ENCODE assay signal across 17 cellular contexts in genomic region chr6:50724381-50725124, GRCh38. TPM values are rescaled to one million over a fixed set of nuclear protein-coding genes. Genes with fewer than 3 reads are reported as not detected.
DNase-seq lines count a peak whose midpoint lies in the region; TF ChIP-seq lines count a peak whose summit lies in the region.
"Had no signal": no experiment of that assay in that cellular context is flagged by ENCODE, and none has a peak within 500 bp of the region (broad histone marks: within the 10 kb centered on the region; RNA-seq: fewer than 3 reads in every experiment).

No MANE protein-coding gene starts in this region.

- no peak for TF ChIP-seq CTCF in osteoblast (IDR thresholded peaks at IDR 0.05; ENCODE audit: extremely low read depth, low read depth, low read length)

- H3K4me2 ChIP-seq in osteoblast (ENCODE audit: insufficient read depth, low read length) = no peak overlapping the region

- peak overlapping the region; percentile 9; the same call in 1 of the 2 replicates for H3K9ac ChIP-seq in ES-I3 (ENCODE audit: low read depth, low read length)
- H3K9ac ChIP-seq in iPS-18a (ENCODE audit: low read length) = no peak overlapping the region

- H3K9me3 ChIP-seq in ES-I3 (ENCODE audit: control insufficient read depth, insufficient read depth, low read length) (no peaks in the 10 kb centered on the region), iPS-18a (ENCODE audit: control insufficient read depth, low read depth, low read length) (no peaks in the 10 kb centered on the region), osteoblast (ENCODE audit: low read depth, low read length) (no peaks in the 10 kb centered on the region)
- H3K9me3 ChIP-seq: SJSA1 had no signal

- H4K20me1 ChIP-seq in osteoblast (ENCODE audit: insufficient read depth, low read length) = no peaks in the 10 kb centered on the region

- H3K79me2 ChIP-seq in osteoblast (ENCODE audit: insufficient read depth, low read length) = no peaks in the 10 kb centered on the region

- no peaks in the 10 kb centered on the region for H3K36me3 ChIP-seq in ES-I3 (ENCODE audit: insufficient read depth, low read length)
- no peaks in the 10 kb centered on the region for H3K36me3 ChIP-seq in iPS-18a (ENCODE audit: control insufficient read depth, low read depth, low read length)
- no peaks in the 10 kb centered on the region for H3K36me3 ChIP-seq in osteoblast (ENCODE audit: insufficient read depth, low read length)
- H3K36me3 ChIP-seq: SJSA1 had no signal

- peaks cover 96% of the 10 kb centered on the region for H3K27me3 ChIP-seq in iPS-18a (ENCODE audit: control insufficient read depth, insufficient read depth, low read length)
- H3K27me3 ChIP-seq in osteoblast (ENCODE audit: insufficient read depth, low read length) = no peaks in the 10 kb centered on the region

- H3K27ac ChIP-seq in iPS-18a (ENCODE audit: low read length) = no peak overlapping the region
- H3K27ac ChIP-seq in osteoblast (ENCODE audit: low read depth, low read length) = no peak overlapping the region
- H3K27ac ChIP-seq: SJSA1, VCaP had no signal

- H3K4me3 ChIP-seq in iPS-18a (ENCODE audit: low read length) = peak overlapping the region; percentile 38
- no peak overlapping the region for H3K4me3 ChIP-seq in osteoblast (ENCODE audit: insufficient read depth, low read length)
- H3K4me3 ChIP-seq: SJSA1 had no signal

- peak; percentile 10 for DNase-seq in DMS153 treated with DMSO at 0.1 percent for 48 hours (lab: John Stamatoyannopoulos, UW; ENCODE audit: unreplicated experiment)
- DNase-seq in DMS153 (lab: John Stamatoyannopoulos, UW) = no peak
- DNase-seq in NCI-H748 treated with DMSO at 0.1 percent for 48 hours (lab: John Stamatoyannopoulos, UW) = peak; percentile 46
- no peak for DNase-seq in GOT3 (lab: John Stamatoyannopoulos, UW)
- no peak for DNase-seq in MV-4-11 (lab: John Stamatoyannopoulos, UW)
- DNase-seq in osteoblast (ENCODE audit: insufficient read length, low spot score, missing footprints) = no peak
- DNase-seq: mesendoderm, NCI-H1092, occipital lobe had no signal

- H3K4me1 ChIP-seq in ES-I3 (ENCODE audit: insufficient read depth, low read length) = peaks cover 2% of the 10 kb centered on the region; the same call in 1 of the 2 replicates
- H3K4me1 ChIP-seq in iPS-18a (ENCODE audit: control insufficient read depth, low read depth, low read length) = peaks cover 19% of the 10 kb centered on the region
- H3K4me1 ChIP-seq in osteoblast (ENCODE audit: insufficient read depth, low read length) = no peaks in the 10 kb centered on the region
- H3K4me1 ChIP-seq: SJSA1 had no signal

- H2AFZ ChIP-seq in osteoblast (ENCODE audit: low read length) = no peak overlapping the region

RNA-seq across cellular contexts. Expression of gene TFAP2D, which starts 11.2 kb away (rescaled TPM):
- not detected in 2 replicates for total RNA-seq in osteoblast
- total RNA-seq: A172, fibroblast of lung, HT-29, SJSA1, skeletal muscle tissue had no signal

Comparison
In these comparisons a context has a peak if more than half of its experiments do, and no peak if none do; other contexts are left out.
1. DNase-seq: peak in DMS153 treated with DMSO at 0.1 percent for 48 hours (single experiment) and NCI-H748 treated with DMSO at 0.1 percent for 48 hours (single experiment); none in DMS153 (single experiment), GOT3 (single experiment), MV-4-11 (single experiment) and osteoblast (single experiment).